ENCODE assay signal across 1 cellular context in genomic region chr14:21104448-21105060, GRCh38.
TF ChIP-seq lines count a peak whose summit lies in the region.

No MANE protein-coding gene starts in this region.

TF ChIP-seq in H1, 55 proteins besides CTCF, POLR2A, EP300 and RAD21:
- peak; percentile 51; the same call in 1 of the 2 replicates for TF ChIP-seq YY1 (IDR thresholded peaks at IDR 0.05; ENCODE audit: low read depth, low read length)
- no peak for TF ChIP-seq POU5F1 (IDR thresholded peaks at IDR 0.05; ENCODE audit: low read depth, low read length)
- TF ChIP-seq MAFK (IDR thresholded peaks at IDR 0.05; ENCODE audit: low read depth, low read length), result no peak
- TF ChIP-seq CHD2 (IDR thresholded peaks at IDR 0.05; ENCODE audit: low read length), result 0 out of 2 replicates have a peak, but pooled peaks have one; percentile 26
- TF ChIP-seq SP1 (IDR thresholded peaks at IDR 0.05; ENCODE audit: low read depth, low read length), result no peak
- TF ChIP-seq RNF2 (IDR thresholded peaks at IDR 0.05; ENCODE audit: borderline replicate concordance, low read depth, low read length, missing control alignments, poor library complexity, severe bottlenecking), result no peak
- TF ChIP-seq SIN3A (conservative IDR thresholded peaks at IDR 0.05 in 1 of 2, IDR thresholded peaks at IDR 0.05 in 1 of 2; ENCODE audit: low read depth in 1 of 2, low read length in 2 of 2), result 0 out of 4 replicates have a peak, but pooled peaks of 1 of the 2 experiments have one; percentile 17
- TF ChIP-seq KDM5A (IDR thresholded peaks at IDR 0.05; ENCODE audit: low read length), result peak; percentile 45; the same call in 1 of the 2 replicates
- no peak for TF ChIP-seq JUN (IDR thresholded peaks at IDR 0.05; ENCODE audit: low read depth, low read length)
- TF ChIP-seq RFX5 (IDR thresholded peaks at IDR 0.05; ENCODE audit: borderline replicate concordance, low read depth, low read length), result no peak
- TF ChIP-seq KDM4A (IDR thresholded peaks at IDR 0.05; ENCODE audit: low read depth, low read length, severe bottlenecking), result no peak
- no peak for TF ChIP-seq RBBP5 (IDR thresholded peaks at IDR 0.05; ENCODE audit: borderline replicate concordance, low read depth, low read length)
- no peak for TF ChIP-seq JUND (IDR thresholded peaks at IDR 0.05; ENCODE audit: low read length)
- no peak for TF ChIP-seq CEBPB (IDR thresholded peaks at IDR 0.05; ENCODE audit: low read depth, low read length)
